1 cellular context compared by ENCODE assay signal in the genomic region with DNA sequence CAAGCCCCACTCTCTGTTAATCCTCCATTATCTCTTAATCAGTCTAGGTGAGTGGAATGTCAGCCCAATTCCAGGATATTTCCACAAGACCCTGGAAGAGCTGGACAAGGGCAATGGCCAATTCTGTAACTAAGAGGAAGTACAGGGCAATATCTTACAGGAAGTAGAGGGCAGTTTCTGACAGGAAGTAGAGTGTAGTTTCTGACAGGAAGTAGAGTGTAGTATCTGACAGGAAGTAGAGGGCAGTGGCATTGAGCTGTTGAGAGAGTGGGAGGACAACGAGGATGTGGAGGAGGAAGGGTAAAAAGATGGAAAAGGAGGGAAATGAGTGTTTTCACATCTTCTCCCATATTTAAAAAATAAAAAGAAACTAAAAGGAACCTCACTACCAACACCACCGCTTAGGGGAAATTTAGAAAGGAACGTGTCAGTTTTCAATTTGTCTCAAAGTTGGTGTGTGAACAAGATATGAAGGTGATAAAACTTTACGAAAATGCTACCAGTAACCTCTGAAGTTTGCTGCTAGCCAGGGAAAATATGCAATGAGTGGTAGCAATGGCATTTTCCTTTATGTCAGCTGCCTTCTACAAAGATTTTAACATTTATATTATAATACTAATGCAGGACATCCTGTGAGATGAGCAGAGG.
TF ChIP-seq lines count a peak whose summit lies in the region.

No MANE protein-coding gene starts in this region.

TF ChIP-seq in H1, 55 proteins besides CTCF, POLR2A, EP300 and RAD21 (continued from another document):
- TF ChIP-seq, protein P1, sequence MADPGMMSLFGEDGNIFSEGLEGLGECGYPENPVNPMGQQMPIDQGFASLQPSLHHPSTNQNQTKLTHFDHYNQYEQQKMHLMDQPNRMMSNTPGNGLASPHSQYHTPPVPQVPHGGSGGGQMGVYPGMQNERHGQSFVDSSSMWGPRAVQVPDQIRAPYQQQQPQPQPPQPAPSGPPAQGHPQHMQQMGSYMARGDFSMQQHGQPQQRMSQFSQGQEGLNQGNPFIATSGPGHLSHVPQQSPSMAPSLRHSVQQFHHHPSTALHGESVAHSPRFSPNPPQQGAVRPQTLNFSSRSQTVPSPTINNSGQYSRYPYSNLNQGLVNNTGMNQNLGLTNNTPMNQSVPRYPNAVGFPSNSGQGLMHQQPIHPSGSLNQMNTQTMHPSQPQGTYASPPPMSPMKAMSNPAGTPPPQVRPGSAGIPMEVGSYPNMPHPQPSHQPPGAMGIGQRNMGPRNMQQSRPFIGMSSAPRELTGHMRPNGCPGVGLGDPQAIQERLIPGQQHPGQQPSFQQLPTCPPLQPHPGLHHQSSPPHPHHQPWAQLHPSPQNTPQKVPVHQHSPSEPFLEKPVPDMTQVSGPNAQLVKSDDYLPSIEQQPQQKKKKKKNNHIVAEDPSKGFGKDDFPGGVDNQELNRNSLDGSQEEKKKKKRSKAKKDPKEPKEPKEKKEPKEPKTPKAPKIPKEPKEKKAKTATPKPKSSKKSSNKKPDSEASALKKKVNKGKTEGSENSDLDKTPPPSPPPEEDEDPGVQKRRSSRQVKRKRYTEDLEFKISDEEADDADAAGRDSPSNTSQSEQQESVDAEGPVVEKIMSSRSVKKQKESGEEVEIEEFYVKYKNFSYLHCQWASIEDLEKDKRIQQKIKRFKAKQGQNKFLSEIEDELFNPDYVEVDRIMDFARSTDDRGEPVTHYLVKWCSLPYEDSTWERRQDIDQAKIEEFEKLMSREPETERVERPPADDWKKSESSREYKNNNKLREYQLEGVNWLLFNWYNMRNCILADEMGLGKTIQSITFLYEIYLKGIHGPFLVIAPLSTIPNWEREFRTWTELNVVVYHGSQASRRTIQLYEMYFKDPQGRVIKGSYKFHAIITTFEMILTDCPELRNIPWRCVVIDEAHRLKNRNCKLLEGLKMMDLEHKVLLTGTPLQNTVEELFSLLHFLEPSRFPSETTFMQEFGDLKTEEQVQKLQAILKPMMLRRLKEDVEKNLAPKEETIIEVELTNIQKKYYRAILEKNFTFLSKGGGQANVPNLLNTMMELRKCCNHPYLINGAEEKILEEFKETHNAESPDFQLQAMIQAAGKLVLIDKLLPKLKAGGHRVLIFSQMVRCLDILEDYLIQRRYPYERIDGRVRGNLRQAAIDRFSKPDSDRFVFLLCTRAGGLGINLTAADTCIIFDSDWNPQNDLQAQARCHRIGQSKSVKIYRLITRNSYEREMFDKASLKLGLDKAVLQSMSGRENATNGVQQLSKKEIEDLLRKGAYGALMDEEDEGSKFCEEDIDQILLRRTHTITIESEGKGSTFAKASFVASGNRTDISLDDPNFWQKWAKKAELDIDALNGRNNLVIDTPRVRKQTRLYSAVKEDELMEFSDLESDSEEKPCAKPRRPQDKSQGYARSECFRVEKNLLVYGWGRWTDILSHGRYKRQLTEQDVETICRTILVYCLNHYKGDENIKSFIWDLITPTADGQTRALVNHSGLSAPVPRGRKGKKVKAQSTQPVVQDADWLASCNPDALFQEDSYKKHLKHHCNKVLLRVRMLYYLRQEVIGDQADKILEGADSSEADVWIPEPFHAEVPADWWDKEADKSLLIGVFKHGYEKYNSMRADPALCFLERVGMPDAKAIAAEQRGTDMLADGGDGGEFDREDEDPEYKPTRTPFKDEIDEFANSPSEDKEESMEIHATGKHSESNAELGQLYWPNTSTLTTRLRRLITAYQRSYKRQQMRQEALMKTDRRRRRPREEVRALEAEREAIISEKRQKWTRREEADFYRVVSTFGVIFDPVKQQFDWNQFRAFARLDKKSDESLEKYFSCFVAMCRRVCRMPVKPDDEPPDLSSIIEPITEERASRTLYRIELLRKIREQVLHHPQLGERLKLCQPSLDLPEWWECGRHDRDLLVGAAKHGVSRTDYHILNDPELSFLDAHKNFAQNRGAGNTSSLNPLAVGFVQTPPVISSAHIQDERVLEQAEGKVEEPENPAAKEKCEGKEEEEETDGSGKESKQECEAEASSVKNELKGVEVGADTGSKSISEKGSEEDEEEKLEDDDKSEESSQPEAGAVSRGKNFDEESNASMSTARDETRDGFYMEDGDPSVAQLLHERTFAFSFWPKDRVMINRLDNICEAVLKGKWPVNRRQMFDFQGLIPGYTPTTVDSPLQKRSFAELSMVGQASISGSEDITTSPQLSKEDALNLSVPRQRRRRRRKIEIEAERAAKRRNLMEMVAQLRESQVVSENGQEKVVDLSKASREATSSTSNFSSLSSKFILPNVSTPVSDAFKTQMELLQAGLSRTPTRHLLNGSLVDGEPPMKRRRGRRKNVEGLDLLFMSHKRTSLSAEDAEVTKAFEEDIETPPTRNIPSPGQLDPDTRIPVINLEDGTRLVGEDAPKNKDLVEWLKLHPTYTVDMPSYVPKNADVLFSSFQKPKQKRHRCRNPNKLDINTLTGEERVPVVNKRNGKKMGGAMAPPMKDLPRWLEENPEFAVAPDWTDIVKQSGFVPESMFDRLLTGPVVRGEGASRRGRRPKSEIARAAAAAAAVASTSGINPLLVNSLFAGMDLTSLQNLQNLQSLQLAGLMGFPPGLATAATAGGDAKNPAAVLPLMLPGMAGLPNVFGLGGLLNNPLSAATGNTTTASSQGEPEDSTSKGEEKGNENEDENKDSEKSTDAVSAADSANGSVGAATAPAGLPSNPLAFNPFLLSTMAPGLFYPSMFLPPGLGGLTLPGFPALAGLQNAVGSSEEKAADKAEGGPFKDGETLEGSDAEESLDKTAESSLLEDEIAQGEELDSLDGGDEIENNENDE (IDR thresholded peaks at IDR 0.05; ENCODE audit: insufficient replicate concordance, low read length), result no peak
- TF ChIP-seq SRF (IDR thresholded peaks at IDR 0.05; ENCODE audit: low read depth, low read length) (no peak), MAFK (IDR thresholded peaks at IDR 0.05; ENCODE audit: low read depth, low read length) (no peak), HDAC6 (IDR thresholded peaks at IDR 0.05; ENCODE audit: low read depth, low read length) (no peak), SIX5 (IDR thresholded peaks at IDR 0.05; ENCODE audit: low read depth, low read length) (no peak), CTBP2 (IDR thresholded peaks at IDR 0.05; ENCODE audit: borderline replicate concordance, insufficient read depth, insufficient read length, low read length) (no peak), TEAD4 (IDR thresholded peaks at IDR 0.05; ENCODE audit: low read depth, low read length) (no peak), TAF7 (optimal IDR thresholded peaks at IDR 0.05; ENCODE audit: borderline replicate concordance, low read depth, low read length) (no peak), RFX5 (IDR thresholded peaks at IDR 0.05; ENCODE audit: borderline replicate concordance, low read depth, low read length) (no peak), POLR2AphosphoS5 (IDR thresholded peaks at IDR 0.05; ENCODE audit: low read depth, low read length) (no peak), TCF12 (IDR thresholded peaks at IDR 0.05; ENCODE audit: low read depth, low read length) (no peak), ASH2L (IDR thresholded peaks at IDR 0.05; ENCODE audit: low read length) (no peak), JUN (IDR thresholded peaks at IDR 0.05; ENCODE audit: low read depth, low read length) (no peak)
- TF ChIP-seq, protein P2, sequence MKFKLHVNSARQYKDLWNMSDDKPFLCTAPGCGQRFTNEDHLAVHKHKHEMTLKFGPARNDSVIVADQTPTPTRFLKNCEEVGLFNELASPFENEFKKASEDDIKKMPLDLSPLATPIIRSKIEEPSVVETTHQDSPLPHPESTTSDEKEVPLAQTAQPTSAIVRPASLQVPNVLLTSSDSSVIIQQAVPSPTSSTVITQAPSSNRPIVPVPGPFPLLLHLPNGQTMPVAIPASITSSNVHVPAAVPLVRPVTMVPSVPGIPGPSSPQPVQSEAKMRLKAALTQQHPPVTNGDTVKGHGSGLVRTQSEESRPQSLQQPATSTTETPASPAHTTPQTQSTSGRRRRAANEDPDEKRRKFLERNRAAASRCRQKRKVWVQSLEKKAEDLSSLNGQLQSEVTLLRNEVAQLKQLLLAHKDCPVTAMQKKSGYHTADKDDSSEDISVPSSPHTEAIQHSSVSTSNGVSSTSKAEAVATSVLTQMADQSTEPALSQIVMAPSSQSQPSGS (IDR thresholded peaks at IDR 0.05; ENCODE audit: low read length), result no peak
